ENCODE assay signal across 24 cellular contexts in genomic region chr2:111652681-111653080, GRCh38.
"Had no signal": no experiment of that assay in that cellular context is flagged by ENCODE, and none has a peak within 500 bp of the region (broad histone marks: within the 10 kb centered on the region; RNA-seq: fewer than 3 reads in every experiment).

No MANE protein-coding gene starts in this region.

- H3K27ac ChIP-seq: adrenal gland, ascending aorta, breast epithelium, colonic mucosa, gastrocnemius medialis, heart left ventricle had no signal

- DNase-seq: activated CD4-positive, alpha-beta T cell treated with anti-CD3 and anti-CD28 coated beads for 36 hours; activated CD4-positive, alpha-beta T cell treated with anti-CD3 and anti-CD28 coated beads, Interleukin-2, amount 10 ng/mL, durations not matched to agents 7 days and 5 days; activated CD4-positive, alpha-beta T cell treated with anti-CD3 and anti-CD28 coated beads, Interleukin-2, amount 50 U/mL, for 48 hours; activated CD4-positive, CD25-positive, alpha-beta regulatory T cell; activated CD4-positive, CD25-positive, alpha-beta regulatory T cell treated with anti-CD3 and anti-CD28 coated beads, Interleukin-2, amount 50 U/mL, for 72 hours; activated CD8-positive, alpha-beta memory T cell treated with anti-CD3 and anti-CD28 coated beads for 24 hours; activated CD8-positive, alpha-beta T cell treated with anti-CD3 and anti-CD28 coated beads for 36 hours; activated effector memory CD4-positive, alpha-beta T cell treated with Interleukin-2 at 50 U/mL for 16 hours; activated gamma-delta T cell treated with Interleukin-2 at 50 U/mL for 16 hours; activated naive CD4-positive, alpha-beta T cell treated with Interleukin-2 at 50 U/mL for 16 hours; activated naive CD8-positive, alpha-beta T cell treated with anti-CD3 and anti-CD28 coated beads for 36 hours; activated naive CD8-positive, alpha-beta T cell treated with anti-CD3 and anti-CD28 coated beads, Interleukin-2, amount 50 U/mL, for 24 hours; activated T-cell treated with anti-CD3 and anti-CD28 coated beads, Interleukin-2, amount 50 U/mL, for 4 hours; adrenal gland; caudate nucleus; colonic mucosa; effector memory CD4-positive, alpha-beta T cell; endodermal cell; foreskin fibroblast; gastrocnemius medialis; glutamatergic neuron; heart left ventricle had no signal

- H3K36me3 ChIP-seq: adrenal gland, ascending aorta, breast epithelium, colonic mucosa, gastrocnemius medialis, heart left ventricle had no signal

- H3K9me3 ChIP-seq: ascending aorta, colonic mucosa, gastrocnemius medialis had no signal

- H3K27me3 ChIP-seq: adrenal gland, ascending aorta, breast epithelium, colonic mucosa, gastrocnemius medialis had no signal

- H3K4me3 ChIP-seq: adrenal gland, ascending aorta, breast epithelium, colonic mucosa, gastrocnemius medialis, heart left ventricle had no signal

- H3K4me1 ChIP-seq: adrenal gland, ascending aorta, breast epithelium, colonic mucosa, gastrocnemius medialis, heart left ventricle had no signal

- ATAC-seq: activated CD8-positive, alpha-beta T cell treated with anti-CD3 and anti-CD28 coated beads for 36 hours; activated naive CD8-positive, alpha-beta T cell treated with anti-CD3 and anti-CD28 coated beads, Interleukin-2, amount 50 U/mL, for 24 hours; gastrocnemius medialis; heart left ventricle had no signal
